In the genomic region with DNA sequence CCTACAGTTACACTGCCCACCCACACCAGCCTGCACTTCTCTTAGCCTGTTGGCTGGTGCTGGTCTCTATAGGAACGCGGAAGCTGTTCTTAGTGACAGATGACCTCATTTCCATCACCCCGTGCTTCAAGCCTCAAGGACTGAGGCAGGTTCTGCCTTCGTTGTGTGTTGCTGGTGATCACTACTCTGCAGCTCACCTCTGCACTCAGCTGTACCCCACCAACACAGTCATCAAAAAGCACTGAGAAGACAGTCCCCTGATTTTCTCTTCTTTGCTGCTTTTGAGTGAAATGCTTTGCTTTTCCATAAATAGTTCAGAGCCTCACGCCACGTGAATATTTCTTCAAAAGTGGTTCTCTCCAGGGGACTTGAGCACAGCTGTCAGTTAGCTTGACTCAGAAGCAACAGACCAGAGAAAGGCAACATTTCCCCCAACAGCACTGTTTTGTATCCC, we compare ENCODE assay signal across 8 cellular contexts.
A peak's percentile ranks its signal among the peaks of the same experiment; 100 is the strongest.
DNase-seq lines count a peak whose midpoint lies in the region; ATAC-seq and TF ChIP-seq lines count a peak whose summit lies in the region.

No MANE protein-coding gene starts in this region.

- H3K4me3 ChIP-seq in GM06990 (replicated peaks; ENCODE audit: low read depth, low read length) (no peak overlapping the region), left ventricle myocardium inferior (no peak overlapping the region), esophagus muscularis mucosa (no peak overlapping the region), Peyer's patch (no peak overlapping the region)

- intact Hi-C loops in left ventricle myocardium inferior (cut with micrococcal nuclease): no loop called here
- intact Hi-C loops in esophagus muscularis mucosa (cut with DNase I): no loop called here

- WGBS in esophagus muscularis mucosa: 59% methylated on average over 6 of the region's 6 CpGs

- TF ChIP-seq EP300 in esophagus muscularis mucosa (IDR thresholded peaks at IDR 0.05): no peak

- TF ChIP-seq POLR2A in esophagus muscularis mucosa (IDR thresholded peaks at IDR 0.05; ENCODE audit: low read depth) (no peak), Peyer's patch (IDR thresholded peaks at IDR 0.05) (no peak)

- TF ChIP-seq CTCF in GM06990 (IDR thresholded peaks at IDR 0.05; ENCODE audit: insufficient read depth, low read length, poor library complexity, severe bottlenecking): no peak
- no peak for TF ChIP-seq CTCF in left ventricle myocardium inferior (IDR thresholded peaks at IDR 0.05; ENCODE audit: borderline replicate concordance)
- TF ChIP-seq CTCF in esophagus muscularis mucosa (IDR thresholded peaks at IDR 0.05): no peak
- no peak for TF ChIP-seq CTCF in Peyer's patch (IDR thresholded peaks at IDR 0.05)

- H3K27me3 ChIP-seq in GM06990 (replicated peaks; ENCODE audit: control insufficient read depth, insufficient read depth, low read length) (no peaks in the 10 kb centered on the region), left ventricle myocardium inferior (ENCODE audit: low read depth) (no peaks in the 10 kb centered on the region), esophagus muscularis mucosa (no peaks in the 10 kb centered on the region), Peyer's patch (no peaks in the 10 kb centered on the region)

- peak; percentile 58 for DNase-seq in GM06990 (ENCODE audit: extremely low read depth, insufficient read length)
- no peak for DNase-seq in left ventricle myocardium inferior
- no peak for DNase-seq in esophagus muscularis mucosa (ENCODE audit: extremely low spot score)
- DNase-seq in activated CD8-positive, alpha-beta memory T cell treated with anti-CD3 and anti-CD28 coated beads, Interleukin-2, amount 50 U/mL, for 4 hours: no peak
- DNase-seq in Peyer's patch: no peak

- peak; percentile 77 for ATAC-seq in GM21390 (IDR thresholded peaks at IDR 0.05; ENCODE audit: unreplicated experiment)
- ATAC-seq in HG03457 (IDR thresholded peaks at IDR 0.05; ENCODE audit: unreplicated experiment): peak; percentile 74
- ATAC-seq in activated CD4-positive, CD25-positive, alpha-beta regulatory T cell treated with anti-CD3 and anti-CD28 coated beads, Interleukin-2, amount 50 U/mL, for 24 hours: no peak

- H3K4me1 ChIP-seq in left ventricle myocardium inferior (peaks cover 61% of the 10 kb centered on the region), esophagus muscularis mucosa (peaks cover 3 to 27% (median 16%) of the 10 kb centered on the region in 4 donors), Peyer's patch (no peaks in the 10 kb centered on the region)

- peak overlapping the region; percentile 40 for H3K27ac ChIP-seq in left ventricle myocardium inferior (replicated peaks)
- no peak overlapping the region for H3K27ac ChIP-seq in esophagus muscularis mucosa (replicated peaks in 1 of 4)
- no peak overlapping the region for H3K27ac ChIP-seq in Peyer's patch

- no peaks in the 10 kb centered on the region for H3K9me3 ChIP-seq in left ventricle myocardium inferior (replicated peaks)
- H3K9me3 ChIP-seq in esophagus muscularis mucosa: no peaks in the 10 kb centered on the region
- no peaks in the 10 kb centered on the region for H3K9me3 ChIP-seq in Peyer's patch

- H3K36me3 ChIP-seq in GM06990 (ENCODE audit: control insufficient read depth, insufficient read depth, low read length): no peaks in the 10 kb centered on the region
- H3K36me3 ChIP-seq in left ventricle myocardium inferior: no peaks in the 10 kb centered on the region
- H3K36me3 ChIP-seq in esophagus muscularis mucosa: no peaks in the 10 kb centered on the region
- H3K36me3 ChIP-seq in Peyer's patch: no peaks in the 10 kb centered on the region

Comparison
In these comparisons a context has a peak if more than half of its experiments do, and no peak if none do; other contexts are left out.
1. ATAC-seq: peak in GM21390 (single experiment) and HG03457 (single experiment); none in activated CD4-positive, CD25-positive, alpha-beta regulatory T cell treated with anti-CD3 and anti-CD28 coated beads, Interleukin-2, amount 50 U/mL, for 24 hours (0 of 2).